ENCODE assay signal across 9 cellular contexts in genomic region chr3:113276581-113277080, GRCh38.
A peak's percentile ranks its signal among the peaks of the same experiment; 100 is the strongest.
DNase-seq lines count a peak whose midpoint lies in the region; ATAC-seq and TF ChIP-seq lines count a peak whose summit lies in the region.
"Had no signal": no experiment of that assay in that cellular context is flagged by ENCODE, and none has a peak within 500 bp of the region (broad histone marks: within the 10 kb centered on the region; RNA-seq: fewer than 3 reads in every experiment).

No MANE protein-coding gene starts in this region.

- no peaks in the 10 kb centered on the region for H3K9me3 ChIP-seq in CD8-positive, alpha-beta T cell (ENCODE audit: low read length)
- no peaks in the 10 kb centered on the region for H3K9me3 ChIP-seq in left ventricle myocardium inferior (replicated peaks)

- POLR2A ChIA-PET in CD8-positive, alpha-beta T cell (lab: Charles Lee), result no interaction called here
- POLR2A ChIA-PET in activated CD8-positive, alpha-beta T cell treated with anti-CD3 and anti-CD28 coated beads, Interleukin-2, amount 10 ng/mL, durations not matched to agents 7 days and 5 days (lab: Charles Lee), result no interaction called here

- H3K27me3 ChIP-seq in CD8-positive, alpha-beta T cell (ENCODE audit: insufficient read depth, low read length), result no peaks in the 10 kb centered on the region
- peaks cover 22% of the 10 kb centered on the region for H3K27me3 ChIP-seq in left ventricle myocardium inferior (ENCODE audit: low read depth)

- H3K9me3 Mint-ChIP-seq in CD8-positive, alpha-beta T cell, result no peaks in the 10 kb centered on the region
- no peaks in the 10 kb centered on the region for H3K9me3 Mint-ChIP-seq in activated CD8-positive, alpha-beta T cell treated with anti-CD3 and anti-CD28 coated beads, Interleukin-2, amount 10 ng/mL, durations not matched to agents 7 days and 5 days (ENCODE audit: insufficient read depth)

- H3K4me3 Mint-ChIP-seq in CD8-positive, alpha-beta T cell, result peak overlapping the region; percentile 35
- peak overlapping the region; percentile 60 for H3K4me3 Mint-ChIP-seq in activated CD8-positive, alpha-beta T cell treated with anti-CD3 and anti-CD28 coated beads, Interleukin-2, amount 10 ng/mL, durations not matched to agents 7 days and 5 days

- no peak for DNase-seq in CD8-positive, alpha-beta T cell
- DNase-seq in activated CD8-positive, alpha-beta T cell treated with anti-CD3 and anti-CD28 coated beads, Interleukin-2, amount 10 ng/mL, durations not matched to agents 7 days and 5 days, result no peak
- DNase-seq in left ventricle myocardium inferior (no peak), retinal pigment epithelial cell (ENCODE audit: low read depth) (no peak), NCI-H82 treated with DMSO at 0.1 percent for 48 hours (lab: John Stamatoyannopoulos, UW; ENCODE audit: unreplicated experiment) (no peak)

- H3K27me3 Mint-ChIP-seq in CD8-positive, alpha-beta T cell (ENCODE audit: low read depth), result peaks cover 2% of the 10 kb centered on the region
- peaks cover 2% of the 10 kb centered on the region for H3K27me3 Mint-ChIP-seq in activated CD8-positive, alpha-beta T cell treated with anti-CD3 and anti-CD28 coated beads, Interleukin-2, amount 10 ng/mL, durations not matched to agents 7 days and 5 days (ENCODE audit: low read depth)

- no peak for TF ChIP-seq CTCF in CD8-positive, alpha-beta T cell (IDR thresholded peaks at IDR 0.05)
- no peak for TF ChIP-seq CTCF in left ventricle myocardium inferior (IDR thresholded peaks at IDR 0.05; ENCODE audit: borderline replicate concordance)
- TF ChIP-seq CTCF in retinal pigment epithelial cell (conservative IDR thresholded peaks at IDR 0.05; ENCODE audit: low read depth, low read length), result no peak

- peaks cover 7% of the 10 kb centered on the region for H3K4me1 Mint-ChIP-seq in CD8-positive, alpha-beta T cell (ENCODE audit: low read depth)
- peaks cover 6% of the 10 kb centered on the region for H3K4me1 Mint-ChIP-seq in activated CD8-positive, alpha-beta T cell treated with anti-CD3 and anti-CD28 coated beads, Interleukin-2, amount 10 ng/mL, durations not matched to agents 7 days and 5 days (ENCODE audit: low read depth)

- no peak for ATAC-seq in CD8-positive, alpha-beta T cell
- ATAC-seq in activated CD8-positive, alpha-beta T cell treated with anti-CD3 and anti-CD28 coated beads, Interleukin-2, amount 10 ng/mL, durations not matched to agents 7 days and 5 days, result no peak
- ATAC-seq in HG03521 (IDR thresholded peaks at IDR 0.05; ENCODE audit: unreplicated experiment), result no peak
- no peak for ATAC-seq in HG03565 (IDR thresholded peaks at IDR 0.05; ENCODE audit: unreplicated experiment)
- no peak for ATAC-seq in GM18909 (IDR thresholded peaks at IDR 0.05; ENCODE audit: poor library complexity, unreplicated experiment)

- H3K27ac ChIP-seq in CD8-positive, alpha-beta T cell (ENCODE audit: low read depth, low read length), result no peak overlapping the region
- H3K27ac ChIP-seq in left ventricle myocardium inferior (replicated peaks), result peak overlapping the region; percentile 80

- no peak overlapping the region for H3K27ac Mint-ChIP-seq in CD8-positive, alpha-beta T cell
- no peak overlapping the region for H3K27ac Mint-ChIP-seq in activated CD8-positive, alpha-beta T cell treated with anti-CD3 and anti-CD28 coated beads, Interleukin-2, amount 10 ng/mL, durations not matched to agents 7 days and 5 days

- no peaks in the 10 kb centered on the region for H3K36me3 ChIP-seq in CD8-positive, alpha-beta T cell (ENCODE audit: insufficient read depth, low read length)
- H3K36me3 ChIP-seq in left ventricle myocardium inferior, result peaks cover 23% of the 10 kb centered on the region

- H3K4me1 ChIP-seq in CD8-positive, alpha-beta T cell (ENCODE audit: insufficient read depth, low read length), result no peaks in the 10 kb centered on the region
- H3K4me1 ChIP-seq in left ventricle myocardium inferior, result peaks cover 13% of the 10 kb centered on the region

- CTCF ChIA-PET in CD8-positive, alpha-beta T cell (lab: Charles Lee), result interaction anchor here (1.1 kb wide), 1 partner anchor 12 kb away, joined by 10 read pairs; no protein-coding TSS in a partner anchor
- CTCF ChIA-PET in activated CD8-positive, alpha-beta T cell treated with anti-CD3 and anti-CD28 coated beads, Interleukin-2, amount 10 ng/mL, durations not matched to agents 7 days and 5 days (lab: Charles Lee), result no interaction called here

- H3K36me3 Mint-ChIP-seq in CD8-positive, alpha-beta T cell, result no peaks in the 10 kb centered on the region
- no peaks in the 10 kb centered on the region for H3K36me3 Mint-ChIP-seq in activated CD8-positive, alpha-beta T cell treated with anti-CD3 and anti-CD28 coated beads, Interleukin-2, amount 10 ng/mL, durations not matched to agents 7 days and 5 days (ENCODE audit: low read depth)

- intact Hi-C loops in CD8-positive, alpha-beta T cell (cut with DNase I, micrococcal nuclease), result no loop called here
- intact Hi-C loops in left ventricle myocardium inferior (cut with micrococcal nuclease), result no loop called here

- H3K4me3 ChIP-seq in CD8-positive, alpha-beta T cell (ENCODE audit: low read depth, low read length), result no peak overlapping the region
- peak overlapping the region; percentile 46 for H3K4me3 ChIP-seq in left ventricle myocardium inferior
- H3K4me3 ChIP-seq in retinal pigment epithelial cell (ENCODE audit: low read length), result peak overlapping the region; percentile 25
- H3K4me3 ChIP-seq: lung had no signal
